In the genomic region with DNA sequence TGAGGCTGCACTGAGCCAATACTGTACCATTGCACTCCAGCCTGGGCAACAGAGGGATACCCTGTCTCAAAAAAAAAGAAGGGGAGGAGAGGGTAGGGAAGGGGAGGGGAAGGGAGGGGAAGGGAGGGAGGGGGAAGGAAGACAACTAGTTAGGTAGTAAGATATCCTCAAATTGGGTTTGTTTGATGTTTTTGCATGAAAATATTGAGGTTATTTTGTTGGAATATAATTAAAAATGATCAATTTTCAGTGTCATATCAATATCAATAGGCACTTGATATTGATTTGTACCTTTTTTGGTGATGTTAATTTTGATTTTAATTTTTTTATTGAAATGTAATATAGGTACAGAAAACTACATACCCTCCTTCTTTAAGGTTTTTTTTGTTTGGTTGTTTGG, we compare ENCODE assay signal across 38 cellular contexts. TPM values are rescaled to one million over a fixed set of nuclear protein-coding genes. Genes with fewer than 3 reads are reported as not detected.
"Had no signal": no experiment of that assay in that cellular context is flagged by ENCODE, and none has a peak within 500 bp of the region (broad histone marks: within the 10 kb centered on the region; RNA-seq: fewer than 3 reads in every experiment).

No MANE protein-coding gene starts in this region.

- H3K27me3 ChIP-seq: MG63 had no signal

- H3K4me3 ChIP-seq: MG63 had no signal

- H3K9me3 ChIP-seq: MG63 had no signal

- DNase-seq: Karpas-422, Kasumi-1, MG63, MM.1S, MV-4-11, NCI-H1048, NCI-H1092, NCI-H1092 treated with DMSO at 0.1 percent for 48 hours, NCI-H1105, NCI-H1105 treated with DMSO at 0.1 percent for 48 hours, NCI-H1417, NCI-H1417 treated with DMSO at 0.1 percent for 48 hours, NCI-H1436, NCI-H1436 treated with DMSO at 0.1 percent for 48 hours, NCI-H146, NCI-H1694, NCI-H1694 treated with DMSO at 0.1 percent for 48 hours, NCI-H187, NCI-H187 treated with DMSO at 0.1 percent for 48 hours, NCI-H1930, NCI-H2029, NCI-H2029 treated with DMSO at 0.1 percent for 48 hours, NCI-H2081, NCI-H2081 treated with DMSO at 0.1 percent for 48 hours, NCI-H2107, NCI-H2171, NCI-H2171 treated with DMSO at 0.1 percent for 48 hours, NCI-H2227 treated with DMSO at 0.1 percent for 48 hours, NCI-H226, NCI-H345, NCI-H446, NCI-H446 treated with DMSO at 0.1 percent for 48 hours, NCI-H510A, NCI-H510A treated with DMSO at 0.1 percent for 48 hours had no signal

- H3K36me3 ChIP-seq: MG63 had no signal

RNA-seq across cellular contexts. Expression of a gene that starts 19.5 kb away (rescaled TPM):
- total RNA-seq: LHCN-M2, M059J, MCF 10A, NCI-H460 had no signal

RNA-seq across cellular contexts. Expression of a gene that starts 55.0 kb away (rescaled TPM):
- total RNA-seq: LHCN-M2, M059J, MCF 10A, NCI-H460 had no signal
